Comparison of ENCODE assay signal across 8 cellular contexts in genomic region chr13:26698392-26699196, GRCh38.
DNase-seq lines count a peak whose midpoint lies in the region; ATAC-seq and TF ChIP-seq lines count a peak whose summit lies in the region.

No MANE protein-coding gene starts in this region.

- H3K27me3 ChIP-seq in HUES48 (ENCODE audit: control insufficient read depth, insufficient read depth, low read length) (peaks cover 5% of the 10 kb centered on the region), OCI-LY3 (ENCODE audit: low read depth, low read length) (peaks cover 11% of the 10 kb centered on the region), esophagus muscularis mucosa (no peaks in the 10 kb centered on the region)

- H3K9ac ChIP-seq in HUES48 (ENCODE audit: low read depth, low read length) (no peak overlapping the region), OCI-LY3 (ENCODE audit: low read length) (no peak overlapping the region)

- no peaks in the 10 kb centered on the region for H3K79me2 ChIP-seq in OCI-LY3 (ENCODE audit: low read length)

- TF ChIP-seq POLR2A in esophagus muscularis mucosa (IDR thresholded peaks at IDR 0.05; ENCODE audit: low read depth), result no peak

- peak overlapping the region; percentile 57 for H2AFZ ChIP-seq in OCI-LY3 (ENCODE audit: low read depth, low read length)

- H3K9me3 ChIP-seq in HUES48 (ENCODE audit: control insufficient read depth, insufficient read depth, low read length) (no peaks in the 10 kb centered on the region), OCI-LY3 (ENCODE audit: insufficient read depth, low read length) (no peaks in the 10 kb centered on the region), esophagus muscularis mucosa (no peaks in the 10 kb centered on the region)

- H3K27ac ChIP-seq in HUES48 (ENCODE audit: low read depth, low read length) (no peak overlapping the region), OCI-LY3 (ENCODE audit: low read length) (no peak overlapping the region), esophagus muscularis mucosa (replicated peaks in 1 of 4) (no peak overlapping the region)

- no peaks in the 10 kb centered on the region for H3K36me3 ChIP-seq in HUES48 (ENCODE audit: control insufficient read depth, insufficient read depth, low read length)
- no peaks in the 10 kb centered on the region for H3K36me3 ChIP-seq in OCI-LY3 (replicated peaks; ENCODE audit: low read depth, low read length)
- H3K36me3 ChIP-seq in esophagus muscularis mucosa, result no peaks in the 10 kb centered on the region

- no peaks in the 10 kb centered on the region for H3K9me3 Mint-ChIP-seq in natural killer cell
- H3K9me3 Mint-ChIP-seq in stimulated activated effector memory CD8-positive, alpha-beta T cell treated with anti-CD3 and anti-CD28 coated beads, Interleukin-12 subunit alpha, Interleukin-12 subunit beta, amount 100 ng/mL, for 72 hours, result no peaks in the 10 kb centered on the region

- no peak for TF ChIP-seq EP300 in esophagus muscularis mucosa (IDR thresholded peaks at IDR 0.05)

- H3K4me3 Mint-ChIP-seq in natural killer cell, result no peak overlapping the region
- H3K4me3 Mint-ChIP-seq in stimulated activated effector memory CD8-positive, alpha-beta T cell treated with anti-CD3 and anti-CD28 coated beads, Interleukin-12 subunit alpha, Interleukin-12 subunit beta, amount 100 ng/mL, for 72 hours, result no peak overlapping the region

- peak overlapping the region; percentile 37; the same call in 1 of the 2 replicates for H3K4me3 ChIP-seq in HUES48 (ENCODE audit: low read depth, low read length)
- peak overlapping the region; percentile 30 for H3K4me3 ChIP-seq in OCI-LY3 (ENCODE audit: low read length)
- peak overlapping the region; percentile 20 to 41 (median 24) for H3K4me3 ChIP-seq in esophagus muscularis mucosa

- DNase-seq in activated T-cell treated with anti-CD3 and anti-CD28 coated beads for 24 hours (ENCODE audit: low read depth), result peak; percentile 75
- peak; percentile 96 for DNase-seq in esophagus muscularis mucosa (ENCODE audit: extremely low spot score)
- DNase-seq in natural killer cell, result peak; percentile 76
- DNase-seq in stimulated activated effector memory CD8-positive, alpha-beta T cell treated with anti-CD3 and anti-CD28 coated beads, Interleukin-12 subunit alpha, Interleukin-12 subunit beta, amount 100 ng/mL, for 72 hours (ENCODE audit: low spot score in 2 of 2), result peak; percentile 74 to 90

- no peaks in the 10 kb centered on the region for H3K36me3 Mint-ChIP-seq in natural killer cell
- no peaks in the 10 kb centered on the region for H3K36me3 Mint-ChIP-seq in stimulated activated effector memory CD8-positive, alpha-beta T cell treated with anti-CD3 and anti-CD28 coated beads, Interleukin-12 subunit alpha, Interleukin-12 subunit beta, amount 100 ng/mL, for 72 hours

- ATAC-seq in natural killer cell (peak; percentile 83 to 99 (median 94)), GM21360 (IDR thresholded peaks at IDR 0.05; ENCODE audit: unreplicated experiment) (no peak)
- peak; percentile 69 for ATAC-seq in stimulated activated effector memory CD8-positive, alpha-beta T cell treated with anti-CD3 and anti-CD28 coated beads, Interleukin-12 subunit alpha, Interleukin-12 subunit beta, amount 100 ng/mL, for 72 hours

- peaks cover 4 to 7% of the 10 kb centered on the region in 2 donors for H3K4me1 Mint-ChIP-seq in natural killer cell
- no peaks in the 10 kb centered on the region for H3K4me1 Mint-ChIP-seq in stimulated activated effector memory CD8-positive, alpha-beta T cell treated with anti-CD3 and anti-CD28 coated beads, Interleukin-12 subunit alpha, Interleukin-12 subunit beta, amount 100 ng/mL, for 72 hours

- intact Hi-C loops in esophagus muscularis mucosa (cut with DNase I) (loop anchor here (1.0 to 10.0 kb wide), 4 partner anchors 144 to 513 kb away; partner anchors contain the start of gene WASF3), natural killer cell (cut with micrococcal nuclease) (loop anchor here (1.0 to 5.0 kb wide), 2 partner anchors 514 to 1121 kb away; no protein-coding TSS in a partner anchor)

- H3K27me3 Mint-ChIP-seq in natural killer cell (ENCODE audit: low read depth in 2 of 2), result peaks cover 4 to 27% of the 10 kb centered on the region in 2 donors

- peak; percentile 25 for TF ChIP-seq CTCF in GM12801 (IDR thresholded peaks at IDR 0.05; ENCODE audit: extremely low read depth, insufficient read length)
- peak; percentile 98 for TF ChIP-seq CTCF in OCI-LY3 (IDR thresholded peaks at IDR 0.05; ENCODE audit: low read depth, low read length)
- TF ChIP-seq CTCF in esophagus muscularis mucosa (IDR thresholded peaks at IDR 0.05), result peak; percentile 93 to 97 (median 97)
- TF ChIP-seq CTCF in natural killer cell (IDR thresholded peaks at IDR 0.05), result peak; percentile 91

- H3K4me2 ChIP-seq in OCI-LY3 (ENCODE audit: low read length), result peak overlapping the region; percentile 58

- H3K27ac Mint-ChIP-seq in natural killer cell, result no peak overlapping the region
- no peak overlapping the region for H3K27ac Mint-ChIP-seq in stimulated activated effector memory CD8-positive, alpha-beta T cell treated with anti-CD3 and anti-CD28 coated beads, Interleukin-12 subunit alpha, Interleukin-12 subunit beta, amount 100 ng/mL, for 72 hours

- no peaks in the 10 kb centered on the region for H4K20me1 ChIP-seq in OCI-LY3 (ENCODE audit: insufficient read depth, low read length)

- H3K4me1 ChIP-seq in HUES48 (ENCODE audit: control insufficient read depth, insufficient read depth, low read length), result peaks cover 6% of the 10 kb centered on the region
- H3K4me1 ChIP-seq in OCI-LY3 (ENCODE audit: low read length), result no peaks in the 10 kb centered on the region; the same call in none of the 2 replicates
- peaks cover 3 to 10% (median 6%) of the 10 kb centered on the region in 4 donors for H3K4me1 ChIP-seq in esophagus muscularis mucosa

- WGBS in esophagus muscularis mucosa, result 28% methylated on average over 28 of the region's 29 CpGs

Comparison
In these comparisons a context has a peak if more than half of its experiments do, and no peak if none do; other contexts are left out.
1. CTCF ChIP-seq: peak in every context shown above with its lines; median percentile 98 in OCI-LY3; 97 in esophagus muscularis mucosa; 91 in natural killer cell; 25 in GM12801.